13 cellular contexts compared by ENCODE assay signal in the genomic region with DNA sequence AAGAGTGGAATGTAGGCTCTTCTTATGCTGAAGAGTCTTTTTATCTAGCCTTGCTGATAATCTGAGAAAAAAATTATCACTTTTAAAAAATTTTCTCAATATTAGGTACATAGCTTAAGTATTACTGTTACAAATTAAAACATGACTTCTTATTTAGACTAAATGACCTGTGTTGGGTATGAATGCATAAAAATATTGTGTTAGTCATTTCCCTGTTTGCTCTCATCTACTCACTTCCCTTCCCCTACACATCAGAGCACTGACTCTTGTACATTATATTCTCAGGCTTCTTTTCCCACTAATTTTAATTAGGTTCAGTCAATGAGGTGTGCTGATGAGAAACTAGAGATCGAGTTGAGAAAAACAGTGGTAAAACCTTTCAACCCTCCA.
DNase-seq lines count a peak whose midpoint lies in the region; ATAC-seq and TF ChIP-seq lines count a peak whose summit lies in the region.
"Had no signal": no experiment of that assay in that cellular context is flagged by ENCODE, and none has a peak within 500 bp of the region (broad histone marks: within the 10 kb centered on the region; RNA-seq: fewer than 3 reads in every experiment).

No MANE protein-coding gene starts in this region.

- TF ChIP-seq CTCF in OCI-LY3 (IDR thresholded peaks at IDR 0.05; ENCODE audit: low read depth, low read length) (no peak), lower leg skin (IDR thresholded peaks at IDR 0.05) (no peak)

- ATAC-seq in GM18508 (IDR thresholded peaks at IDR 0.05; ENCODE audit: insufficient read depth, unreplicated experiment): peak; percentile 27
- ATAC-seq in HG02759 (IDR thresholded peaks at IDR 0.05; ENCODE audit: unreplicated experiment): peak; percentile 55

- H2AFZ ChIP-seq in OCI-LY3 (ENCODE audit: low read depth, low read length): no peak overlapping the region

- H3K9ac ChIP-seq in OCI-LY3 (ENCODE audit: low read length): no peak overlapping the region

- DNase-seq in kidney glomerular epithelial cell (lab: John Stamatoyannopoulos, UW) (peak; percentile 61), GDM1 (lab: John Stamatoyannopoulos, UW) (no peak), NCI-H774 (lab: John Stamatoyannopoulos, UW) (no peak), lower leg skin (ENCODE audit: low spot score in 2 of 2) (no peak), D341Med (ENCODE audit: low spot score) (no peak)
- DNase-seq: activated gamma-delta T cell; AML-193; head of caudate nucleus; stimulated activated CD4-positive, alpha-beta T cell treated with anti-CD3 and anti-CD28 coated beads, Interleukin-1b, Interleukin-23, amount 100 ng/mL, for 48 hours had no signal

- H3K9me3 ChIP-seq in OCI-LY3 (ENCODE audit: insufficient read depth, low read length): no peaks in the 10 kb centered on the region

- peaks cover 20% of the 10 kb centered on the region for H3K4me1 ChIP-seq in OCI-LY3 (ENCODE audit: low read length)

- intact Hi-C loops in lower leg skin (cut with DNase I; ENCODE audit: low total_unique reads): no loop called here

- no peaks in the 10 kb centered on the region for H4K20me1 ChIP-seq in OCI-LY3 (ENCODE audit: insufficient read depth, low read length)

- TF ChIP-seq POLR2A in lower leg skin (IDR thresholded peaks at IDR 0.05): no peak

- no peaks in the 10 kb centered on the region for H3K79me2 ChIP-seq in OCI-LY3 (ENCODE audit: low read length)

- H3K4me3 ChIP-seq in OCI-LY3 (ENCODE audit: low read length) (no peak overlapping the region), lower leg skin (ENCODE audit: low read depth, poor library complexity, severe bottlenecking) (no peak overlapping the region)
- H3K4me3 ChIP-seq: SK-N-MC had no signal

- H3K27ac ChIP-seq in OCI-LY3 (ENCODE audit: low read length): no peak overlapping the region

- 76 to 84% methylated on average over 1 of the region's 1 CpG for WGBS in lower leg skin, 2 donors

- H3K4me2 ChIP-seq in OCI-LY3 (ENCODE audit: low read length): peak overlapping the region; percentile 5; the same call in 1 of the 2 replicates

- H3K27me3 ChIP-seq in OCI-LY3 (ENCODE audit: low read depth, low read length): no peaks in the 10 kb centered on the region

- H3K36me3 ChIP-seq in OCI-LY3 (replicated peaks; ENCODE audit: low read depth, low read length): no peaks in the 10 kb centered on the region
